ENCODE assay signal across 1 cellular context in genomic region chr19:55179570-55180484, GRCh38.
TF ChIP-seq lines count a peak whose summit lies in the region.

Gene SYT5 (minus strand): TSS chr19:55180289. CDS start chr19:55179041, 1,248 bp downstream.

TF ChIP-seq in HepG2, 621 proteins besides CTCF, POLR2A, EP300 and RAD21 (continued from another document):
- TF ChIP-seq ZBTB44 (CRISPR knock-in tag; IDR thresholded peaks at IDR 0.05) (no peak), HOXA7 (CRISPR knock-in tag; IDR thresholded peaks at IDR 0.05) (no peak), KDM5B (CRISPR knock-in tag; IDR thresholded peaks at IDR 0.05; ENCODE audit: borderline replicate concordance) (no peak), MED8 (CRISPR knock-in tag; IDR thresholded peaks at IDR 0.05; ENCODE audit: insufficient replicate concordance) (no peak), RELA (CRISPR knock-in tag; IDR thresholded peaks at IDR 0.05) (no peak), SMAD3 (CRISPR knock-in tag; IDR thresholded peaks at IDR 0.05) (0 out of 2 replicates have a peak, but pooled peaks have one; percentile 50), RARA (CRISPR knock-in tag; IDR thresholded peaks at IDR 0.05) (0 out of 2 replicates have a peak, but pooled peaks have one; percentile 18), SAP130 (CRISPR knock-in tag; IDR thresholded peaks at IDR 0.05; ENCODE audit: low read depth) (peak; percentile 84), THAP11 (CRISPR knock-in tag; IDR thresholded peaks at IDR 0.05) (peak; percentile 50; the same call in 1 of the 2 replicates), KLF16 (CRISPR knock-in tag; IDR thresholded peaks at IDR 0.05) (peak in 1 of 2 experiments; percentile 75; a peak in 2 of 4 replicates), ZNF225 (CRISPR knock-in tag; IDR thresholded peaks at IDR 0.05) (no peak), SIN3A (IDR thresholded peaks at IDR 0.05; ENCODE audit: borderline replicate concordance, low read depth, low read length) (peak; percentile 80; the same call in 1 of the 2 replicates), ZNF782 (CRISPR knock-in tag; IDR thresholded peaks at IDR 0.05; ENCODE audit: borderline replicate concordance) (no peak), RBFOX2 (IDR thresholded peaks at IDR 0.05; ENCODE audit: low read depth, low read length) (peak; percentile 51), ZBTB33 (CRISPR knock-in tag; IDR thresholded peaks at IDR 0.05) (peak; percentile 76), MYC (CRISPR knock-in tag; IDR thresholded peaks at IDR 0.05; ENCODE audit: borderline replicate concordance) (peak; percentile 54; the same call in 1 of the 2 replicates), YEATS4 (CRISPR knock-in tag; IDR thresholded peaks at IDR 0.05; ENCODE audit: borderline replicate concordance) (peak; percentile 22; the same call in 1 of the 2 replicates), ZNF547 (CRISPR knock-in tag; IDR thresholded peaks at IDR 0.05) (0 out of 2 replicates have a peak, but pooled peaks have one; percentile 37), TGIF2 (CRISPR knock-in tag; IDR thresholded peaks at IDR 0.05) (peak; percentile 61; the same call in 1 of the 2 replicates), MIER2 (CRISPR knock-in tag; IDR thresholded peaks at IDR 0.05) (peak; percentile 93), ZNF589 (CRISPR knock-in tag; conservative IDR thresholded peaks at IDR 0.05) (0 out of 2 replicates have a peak, but pooled peaks have one; percentile 64), ZNF567 (CRISPR knock-in tag; IDR thresholded peaks at IDR 0.05; ENCODE audit: borderline replicate concordance) (no peak), ZNF749 (CRISPR knock-in tag; IDR thresholded peaks at IDR 0.05; ENCODE audit: borderline replicate concordance) (no peak), NCOA1 (CRISPR knock-in tag; IDR thresholded peaks at IDR 0.05) (peak; percentile 70; the same call in 1 of the 2 replicates), ZNF484 (CRISPR knock-in tag; IDR thresholded peaks at IDR 0.05; ENCODE audit: borderline replicate concordance, low read depth) (no peak), ZNF335 (CRISPR knock-in tag; IDR thresholded peaks at IDR 0.05) (no peak), MTA1 (CRISPR knock-in tag; IDR thresholded peaks at IDR 0.05; ENCODE audit: borderline replicate concordance) (no peak), NR0B2 (CRISPR knock-in tag; IDR thresholded peaks at IDR 0.05) (peak; percentile 88; the same call in 1 of the 2 replicates), KLF15 (CRISPR knock-in tag; IDR thresholded peaks at IDR 0.05; ENCODE audit: borderline replicate concordance) (no peak), ELF4 (CRISPR knock-in tag; IDR thresholded peaks at IDR 0.05; ENCODE audit: borderline replicate concordance) (no peak), ZNF792 (CRISPR knock-in tag; IDR thresholded peaks at IDR 0.05) (peak; percentile 14; the same call in 1 of the 2 replicates), EEA1 (CRISPR knock-in tag; IDR thresholded peaks at IDR 0.05; ENCODE audit: borderline replicate concordance) (0 out of 2 replicates have a peak, but pooled peaks have one; percentile 38), PAF1 (CRISPR knock-in tag; IDR thresholded peaks at IDR 0.05) (peak; percentile 61; the same call in 1 of the 2 replicates), TCF12 (IDR thresholded peaks at IDR 0.05) (no peak), TCF12 (CRISPR knock-in tag; IDR thresholded peaks at IDR 0.05) (0 out of 2 replicates have a peak, but pooled peaks have one; percentile 31)
- TF ChIP-seq, protein P1, sequence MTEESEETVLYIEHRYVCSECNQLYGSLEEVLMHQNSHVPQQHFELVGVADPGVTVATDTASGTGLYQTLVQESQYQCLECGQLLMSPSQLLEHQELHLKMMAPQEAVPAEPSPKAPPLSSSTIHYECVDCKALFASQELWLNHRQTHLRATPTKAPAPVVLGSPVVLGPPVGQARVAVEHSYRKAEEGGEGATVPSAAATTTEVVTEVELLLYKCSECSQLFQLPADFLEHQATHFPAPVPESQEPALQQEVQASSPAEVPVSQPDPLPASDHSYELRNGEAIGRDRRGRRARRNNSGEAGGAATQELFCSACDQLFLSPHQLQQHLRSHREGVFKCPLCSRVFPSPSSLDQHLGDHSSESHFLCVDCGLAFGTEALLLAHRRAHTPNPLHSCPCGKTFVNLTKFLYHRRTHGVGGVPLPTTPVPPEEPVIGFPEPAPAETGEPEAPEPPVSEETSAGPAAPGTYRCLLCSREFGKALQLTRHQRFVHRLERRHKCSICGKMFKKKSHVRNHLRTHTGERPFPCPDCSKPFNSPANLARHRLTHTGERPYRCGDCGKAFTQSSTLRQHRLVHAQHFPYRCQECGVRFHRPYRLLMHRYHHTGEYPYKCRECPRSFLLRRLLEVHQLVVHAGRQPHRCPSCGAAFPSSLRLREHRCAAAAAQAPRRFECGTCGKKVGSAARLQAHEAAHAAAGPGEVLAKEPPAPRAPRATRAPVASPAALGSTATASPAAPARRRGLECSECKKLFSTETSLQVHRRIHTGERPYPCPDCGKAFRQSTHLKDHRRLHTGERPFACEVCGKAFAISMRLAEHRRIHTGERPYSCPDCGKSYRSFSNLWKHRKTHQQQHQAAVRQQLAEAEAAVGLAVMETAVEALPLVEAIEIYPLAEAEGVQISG (CRISPR knock-in tag; IDR thresholded peaks at IDR 0.05) = 0 out of 2 replicates have a peak, but pooled peaks have one; percentile 31
- TF ChIP-seq, protein P2, sequence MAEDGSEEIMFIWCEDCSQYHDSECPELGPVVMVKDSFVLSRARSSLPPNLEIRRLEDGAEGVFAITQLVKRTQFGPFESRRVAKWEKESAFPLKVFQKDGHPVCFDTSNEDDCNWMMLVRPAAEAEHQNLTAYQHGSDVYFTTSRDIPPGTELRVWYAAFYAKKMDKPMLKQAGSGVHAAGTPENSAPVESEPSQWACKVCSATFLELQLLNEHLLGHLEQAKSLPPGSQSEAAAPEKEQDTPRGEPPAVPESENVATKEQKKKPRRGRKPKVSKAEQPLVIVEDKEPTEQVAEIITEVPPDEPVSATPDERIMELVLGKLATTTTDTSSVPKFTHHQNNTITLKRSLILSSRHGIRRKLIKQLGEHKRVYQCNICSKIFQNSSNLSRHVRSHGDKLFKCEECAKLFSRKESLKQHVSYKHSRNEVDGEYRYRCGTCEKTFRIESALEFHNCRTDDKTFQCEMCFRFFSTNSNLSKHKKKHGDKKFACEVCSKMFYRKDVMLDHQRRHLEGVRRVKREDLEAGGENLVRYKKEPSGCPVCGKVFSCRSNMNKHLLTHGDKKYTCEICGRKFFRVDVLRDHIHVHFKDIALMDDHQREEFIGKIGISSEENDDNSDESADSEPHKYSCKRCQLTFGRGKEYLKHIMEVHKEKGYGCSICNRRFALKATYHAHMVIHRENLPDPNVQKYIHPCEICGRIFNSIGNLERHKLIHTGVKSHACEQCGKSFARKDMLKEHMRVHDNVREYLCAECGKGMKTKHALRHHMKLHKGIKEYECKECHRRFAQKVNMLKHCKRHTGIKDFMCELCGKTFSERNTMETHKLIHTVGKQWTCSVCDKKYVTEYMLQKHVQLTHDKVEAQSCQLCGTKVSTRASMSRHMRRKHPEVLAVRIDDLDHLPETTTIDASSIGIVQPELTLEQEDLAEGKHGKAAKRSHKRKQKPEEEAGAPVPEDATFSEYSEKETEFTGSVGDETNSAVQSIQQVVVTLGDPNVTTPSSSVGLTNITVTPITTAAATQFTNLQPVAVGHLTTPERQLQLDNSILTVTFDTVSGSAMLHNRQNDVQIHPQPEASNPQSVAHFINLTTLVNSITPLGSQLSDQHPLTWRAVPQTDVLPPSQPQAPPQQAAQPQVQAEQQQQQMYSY (CRISPR knock-in tag; IDR thresholded peaks at IDR 0.05) = 0 out of 2 replicates have a peak, but pooled peaks have one; percentile 23
TF ChIP-seq in HepG2: peak in this region for 76.
